32 cellular contexts compared by ENCODE assay signal in the genomic region with DNA sequence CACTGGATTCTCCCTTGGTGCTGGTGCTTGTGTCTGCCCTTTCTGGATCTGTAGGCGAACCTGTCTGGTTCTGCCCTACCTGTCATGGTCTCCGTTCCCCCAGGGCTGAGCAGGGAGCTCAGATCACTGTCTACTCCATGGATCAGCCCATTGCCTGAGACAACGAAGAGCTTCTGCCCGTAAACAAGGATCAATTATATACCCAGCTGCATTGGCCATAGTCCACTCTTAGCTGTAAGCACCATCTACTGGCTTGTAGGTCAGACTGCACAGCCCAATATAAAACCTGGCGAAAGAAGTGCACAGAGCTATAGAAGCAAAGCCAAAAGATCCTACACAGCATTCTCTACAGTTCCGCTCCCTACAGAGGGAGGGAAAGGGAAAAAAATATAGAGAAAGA.
"Had no signal": no experiment of that assay in that cellular context is flagged by ENCODE, and none has a peak within 500 bp of the region (broad histone marks: within the 10 kb centered on the region; RNA-seq: fewer than 3 reads in every experiment).

No MANE protein-coding gene starts in this region.

- H3K27ac Mint-ChIP-seq: activated CD4-positive, alpha-beta memory T cell treated with anti-CD3 and anti-CD28 coated beads for 36 hours; activated CD4-positive, alpha-beta T cell treated with anti-CD3 and anti-CD28 coated beads for 36 hours; activated CD4-positive, alpha-beta T cell treated with anti-CD3 and anti-CD28 coated beads, Interleukin-2, amount 10 ng/mL, durations not matched to agents 24 days and 14 days; activated CD8-positive, alpha-beta memory T cell treated with anti-CD3 and anti-CD28 coated beads, Interleukin-2, amount 10 ng/mL, durations not matched to agents 7 days and 5 days; activated CD8-positive, alpha-beta T cell treated with anti-CD3 and anti-CD28 coated beads, Interleukin-2, amount 10 ng/mL, durations not matched to agents 7 days and 5 days; activated naive CD4-positive, alpha-beta T cell treated with anti-CD3 and anti-CD28 coated beads for 36 hours; activated naive CD4-positive, alpha-beta T cell treated with anti-CD3 and anti-CD28 coated beads, Interleukin-2, amount 50 U/mL, for 24 hours; activated naive CD8-positive, alpha-beta T cell treated with anti-CD3 and anti-CD28 coated beads for 36 hours; activated naive CD8-positive, alpha-beta T cell treated with anti-CD3 and anti-CD28 coated beads, Interleukin-2, amount 50 U/mL, for 24 hours; activated T-helper 1 cell treated with anti-CD3 and anti-CD28 coated beads, Interleukin-12 subunit alpha, Interleukin-12 subunit beta, Interleukin-2, Interleukin-4 antibody, amounts not matched to agents 30 ng/mL and 10 ng/mL and 1 ng/mL, durations not matched to agents 14 hours and 24 hours and 36 hours; activated T-helper 2 cell treated with anti-CD3 and anti-CD28 coated beads, Interferon-gamma antibody, Interleukin-2, Interleukin-4, amounts not matched to agents 10 μg/mL and 5 μg/mL and 100 μg/mL, durations not matched to agents 14 hours and 24 hours and 36 hours; effector memory CD8-positive, alpha-beta T cell had no signal

- H3K9me3 ChIP-seq: adrenal gland, body of pancreas had no signal

- H3K4me3 Mint-ChIP-seq: activated CD4-positive, alpha-beta memory T cell treated with anti-CD3 and anti-CD28 coated beads for 36 hours; activated CD4-positive, alpha-beta T cell treated with anti-CD3 and anti-CD28 coated beads for 36 hours; activated CD4-positive, alpha-beta T cell treated with anti-CD3 and anti-CD28 coated beads, Interleukin-2, amount 10 ng/mL, durations not matched to agents 24 days and 14 days; activated CD8-positive, alpha-beta memory T cell treated with anti-CD3 and anti-CD28 coated beads, Interleukin-2, amount 10 ng/mL, durations not matched to agents 7 days and 5 days; activated CD8-positive, alpha-beta T cell treated with anti-CD3 and anti-CD28 coated beads, Interleukin-2, amount 10 ng/mL, durations not matched to agents 7 days and 5 days; activated naive CD4-positive, alpha-beta T cell treated with anti-CD3 and anti-CD28 coated beads for 36 hours; activated naive CD4-positive, alpha-beta T cell treated with anti-CD3 and anti-CD28 coated beads, Interleukin-2, amount 50 U/mL, for 24 hours; activated naive CD8-positive, alpha-beta T cell treated with anti-CD3 and anti-CD28 coated beads for 36 hours; activated naive CD8-positive, alpha-beta T cell treated with anti-CD3 and anti-CD28 coated beads, Interleukin-2, amount 50 U/mL, for 24 hours; activated T-helper 1 cell treated with anti-CD3 and anti-CD28 coated beads, Interleukin-12 subunit alpha, Interleukin-12 subunit beta, Interleukin-2, Interleukin-4 antibody, amounts not matched to agents 30 ng/mL and 10 ng/mL and 1 ng/mL, durations not matched to agents 14 hours and 24 hours and 36 hours; effector memory CD8-positive, alpha-beta T cell had no signal

- H3K4me1 Mint-ChIP-seq: activated CD4-positive, alpha-beta T cell treated with anti-CD3 and anti-CD28 coated beads for 36 hours; activated CD4-positive, alpha-beta T cell treated with anti-CD3 and anti-CD28 coated beads, Interleukin-2, amount 10 ng/mL, durations not matched to agents 24 days and 14 days; activated CD8-positive, alpha-beta memory T cell treated with anti-CD3 and anti-CD28 coated beads, Interleukin-2, amount 10 ng/mL, durations not matched to agents 7 days and 5 days; activated naive CD4-positive, alpha-beta T cell treated with anti-CD3 and anti-CD28 coated beads, Interleukin-2, amount 50 U/mL, for 24 hours; activated naive CD8-positive, alpha-beta T cell treated with anti-CD3 and anti-CD28 coated beads for 36 hours; activated naive CD8-positive, alpha-beta T cell treated with anti-CD3 and anti-CD28 coated beads, Interleukin-2, amount 50 U/mL, for 24 hours had no signal

- H3K9me3 Mint-ChIP-seq: activated naive CD4-positive, alpha-beta T cell treated with anti-CD3 and anti-CD28 coated beads, Interleukin-2, amount 50 U/mL, for 24 hours; activated T-helper 2 cell treated with anti-CD3 and anti-CD28 coated beads, Interferon-gamma antibody, Interleukin-2, Interleukin-4, amounts not matched to agents 10 μg/mL and 5 μg/mL and 100 μg/mL, durations not matched to agents 14 hours and 24 hours and 36 hours; effector memory CD8-positive, alpha-beta T cell had no signal

- H3K27me3 Mint-ChIP-seq: activated naive CD8-positive, alpha-beta T cell treated with anti-CD3 and anti-CD28 coated beads for 36 hours had no signal

- H3K27ac ChIP-seq: adrenal gland, body of pancreas, esophagus squamous epithelium, gastroesophageal sphincter, heart left ventricle had no signal

- H3K27me3 ChIP-seq: adrenal gland, body of pancreas, esophagus squamous epithelium, gastroesophageal sphincter, heart left ventricle had no signal

- H3K4me3 ChIP-seq: adrenal gland, body of pancreas, esophagus squamous epithelium, gastroesophageal sphincter, heart left ventricle had no signal

- DNase-seq: activated CD4-positive, alpha-beta memory T cell treated with anti-CD3 and anti-CD28 coated beads for 36 hours; activated CD4-positive, alpha-beta T cell treated with anti-CD3 and anti-CD28 coated beads for 36 hours; activated CD4-positive, alpha-beta T cell treated with anti-CD3 and anti-CD28 coated beads, Interleukin-2, amount 10 ng/mL, durations not matched to agents 24 days and 14 days; activated CD4-positive, CD25-positive, alpha-beta regulatory T cell; activated CD4-positive, CD25-positive, alpha-beta regulatory T cell treated with anti-CD3 and anti-CD28 coated beads, Interleukin-2, amount 50 U/mL, for 72 hours; activated CD8-positive, alpha-beta memory T cell treated with anti-CD3 and anti-CD28 coated beads, Interleukin-2, amount 10 ng/mL, durations not matched to agents 7 days and 5 days; activated CD8-positive, alpha-beta memory T cell treated with anti-CD3 and anti-CD28 coated beads, Interleukin-2, amount 50 U/mL, for 4 hours; activated CD8-positive, alpha-beta T cell treated with anti-CD3 and anti-CD28 coated beads, Interleukin-2, amount 10 ng/mL, durations not matched to agents 7 days and 5 days; activated effector memory CD4-positive, alpha-beta T cell treated with anti-CD3 and anti-CD28 coated beads, Interleukin-2, amount 50 U/mL, for 16 hours; activated naive CD4-positive, alpha-beta T cell treated with anti-CD3 and anti-CD28 coated beads for 36 hours; activated naive CD8-positive, alpha-beta T cell treated with anti-CD3 and anti-CD28 coated beads for 36 hours; activated naive CD8-positive, alpha-beta T cell treated with anti-CD3 and anti-CD28 coated beads, Interleukin-2, amount 50 U/mL, for 24 hours; activated T-cell treated with anti-CD3 and anti-CD28 coated beads, Interleukin-2, amount 50 U/mL, for 1 hour; activated T-cell treated with anti-CD3 and anti-CD28 coated beads, Interleukin-2, amount 50 U/mL, for 48 hours; adrenal gland; amygdala; aorta; body of pancreas; caudate nucleus; cortex of kidney; dermis blood vessel endothelial cell; effector CD4-positive, alpha-beta T cell; effector memory CD8-positive, alpha-beta T cell; esophagus squamous epithelium; foreskin melanocyte; heart left ventricle; T-helper 2 cell had no signal

- H3K36me3 ChIP-seq: adrenal gland, esophagus squamous epithelium, gastroesophageal sphincter, heart left ventricle had no signal

- H3K36me3 Mint-ChIP-seq: activated CD4-positive, alpha-beta memory T cell treated with anti-CD3 and anti-CD28 coated beads for 36 hours; activated CD8-positive, alpha-beta memory T cell treated with anti-CD3 and anti-CD28 coated beads, Interleukin-2, amount 10 ng/mL, durations not matched to agents 7 days and 5 days; activated naive CD4-positive, alpha-beta T cell treated with anti-CD3 and anti-CD28 coated beads, Interleukin-2, amount 50 U/mL, for 24 hours; activated naive CD8-positive, alpha-beta T cell treated with anti-CD3 and anti-CD28 coated beads for 36 hours had no signal

- FAIRE-seq: colon had no signal

- H3K4me1 ChIP-seq: adrenal gland, body of pancreas, esophagus squamous epithelium, gastroesophageal sphincter, heart left ventricle had no signal

- ATAC-seq: activated CD4-positive, alpha-beta T cell treated with anti-CD3 and anti-CD28 coated beads for 36 hours; activated CD8-positive, alpha-beta memory T cell treated with anti-CD3 and anti-CD28 coated beads, Interleukin-2, amount 10 ng/mL, durations not matched to agents 7 days and 5 days; activated CD8-positive, alpha-beta T cell treated with anti-CD3 and anti-CD28 coated beads, Interleukin-2, amount 10 ng/mL, durations not matched to agents 7 days and 5 days; activated naive CD8-positive, alpha-beta T cell treated with anti-CD3 and anti-CD28 coated beads, Interleukin-2, amount 50 U/mL, for 24 hours; body of pancreas; effector memory CD8-positive, alpha-beta T cell; gastroesophageal sphincter; heart left ventricle had no signal
